Comparison of ENCODE assay signal across 1 cellular context in the genomic region with DNA sequence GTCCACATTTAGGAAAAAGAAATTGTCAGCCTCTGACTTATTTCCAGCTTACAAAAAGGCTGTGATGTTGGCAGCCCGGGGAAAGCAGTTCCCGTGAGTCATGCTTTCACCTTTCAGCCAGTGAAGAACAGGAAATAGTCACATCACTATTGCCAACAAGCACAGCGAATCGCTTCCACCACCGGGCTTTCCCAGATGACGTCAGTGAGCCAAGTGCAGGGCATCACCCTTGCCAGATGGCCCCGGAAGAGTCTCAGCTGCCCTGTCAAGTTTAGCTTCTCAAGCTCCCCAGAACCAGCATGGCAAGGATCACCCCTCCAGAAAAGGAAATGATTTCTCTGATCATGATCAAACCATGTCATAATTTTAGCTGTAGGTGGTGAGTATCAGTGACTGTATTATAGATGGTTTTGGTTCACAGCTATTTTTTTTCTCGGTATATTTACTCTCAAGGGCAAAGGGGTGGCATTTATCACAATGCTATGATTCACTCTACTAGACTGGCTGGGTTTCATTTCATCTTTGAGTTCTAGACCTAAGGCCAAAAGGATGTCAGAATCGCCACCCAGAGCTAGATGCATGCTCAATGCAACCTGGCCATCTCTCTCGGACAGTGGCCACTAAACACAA.
TF ChIP-seq lines count a peak whose summit lies in the region.

No MANE protein-coding gene starts in this region.

TF ChIP-seq in A549, 52 proteins besides CTCF, POLR2A, EP300 and RAD21 (continued from another document):
- TF ChIP-seq, protein P1, sequence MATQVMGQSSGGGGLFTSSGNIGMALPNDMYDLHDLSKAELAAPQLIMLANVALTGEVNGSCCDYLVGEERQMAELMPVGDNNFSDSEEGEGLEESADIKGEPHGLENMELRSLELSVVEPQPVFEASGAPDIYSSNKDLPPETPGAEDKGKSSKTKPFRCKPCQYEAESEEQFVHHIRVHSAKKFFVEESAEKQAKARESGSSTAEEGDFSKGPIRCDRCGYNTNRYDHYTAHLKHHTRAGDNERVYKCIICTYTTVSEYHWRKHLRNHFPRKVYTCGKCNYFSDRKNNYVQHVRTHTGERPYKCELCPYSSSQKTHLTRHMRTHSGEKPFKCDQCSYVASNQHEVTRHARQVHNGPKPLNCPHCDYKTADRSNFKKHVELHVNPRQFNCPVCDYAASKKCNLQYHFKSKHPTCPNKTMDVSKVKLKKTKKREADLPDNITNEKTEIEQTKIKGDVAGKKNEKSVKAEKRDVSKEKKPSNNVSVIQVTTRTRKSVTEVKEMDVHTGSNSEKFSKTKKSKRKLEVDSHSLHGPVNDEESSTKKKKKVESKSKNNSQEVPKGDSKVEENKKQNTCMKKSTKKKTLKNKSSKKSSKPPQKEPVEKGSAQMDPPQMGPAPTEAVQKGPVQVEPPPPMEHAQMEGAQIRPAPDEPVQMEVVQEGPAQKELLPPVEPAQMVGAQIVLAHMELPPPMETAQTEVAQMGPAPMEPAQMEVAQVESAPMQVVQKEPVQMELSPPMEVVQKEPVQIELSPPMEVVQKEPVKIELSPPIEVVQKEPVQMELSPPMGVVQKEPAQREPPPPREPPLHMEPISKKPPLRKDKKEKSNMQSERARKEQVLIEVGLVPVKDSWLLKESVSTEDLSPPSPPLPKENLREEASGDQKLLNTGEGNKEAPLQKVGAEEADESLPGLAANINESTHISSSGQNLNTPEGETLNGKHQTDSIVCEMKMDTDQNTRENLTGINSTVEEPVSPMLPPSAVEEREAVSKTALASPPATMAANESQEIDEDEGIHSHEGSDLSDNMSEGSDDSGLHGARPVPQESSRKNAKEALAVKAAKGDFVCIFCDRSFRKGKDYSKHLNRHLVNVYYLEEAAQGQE (IDR thresholded peaks at IDR 0.05), result no peak
- no peak for TF ChIP-seq TP53 (CRISPR knock-in tag; IDR thresholded peaks at IDR 0.05)
- TF ChIP-seq CHD2 (IDR thresholded peaks at IDR 0.05; ENCODE audit: low read length, partially characterized antibody), result no peak
- TF ChIP-seq ZC3H11A (IDR thresholded peaks at IDR 0.05), result no peak
- TF ChIP-seq NFE2L2 (conservative IDR thresholded peaks at IDR 0.05; ENCODE audit: low read length), result no peak
- TF ChIP-seq, protein P2, sequence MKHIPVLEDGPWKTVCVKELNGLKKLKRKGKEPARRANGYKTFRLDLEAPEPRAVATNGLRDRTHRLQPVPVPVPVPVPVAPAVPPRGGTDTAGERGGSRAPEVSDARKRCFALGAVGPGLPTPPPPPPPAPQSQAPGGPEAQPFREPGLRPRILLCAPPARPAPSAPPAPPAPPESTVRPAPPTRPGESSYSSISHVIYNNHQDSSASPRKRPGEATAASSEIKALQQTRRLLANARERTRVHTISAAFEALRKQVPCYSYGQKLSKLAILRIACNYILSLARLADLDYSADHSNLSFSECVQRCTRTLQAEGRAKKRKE (CRISPR knock-in tag; IDR thresholded peaks at IDR 0.05; ENCODE audit: low read depth), result no peak
- peak in 1 of 2 experiments; percentile 31; a peak in 1 of 4 replicates for TF ChIP-seq CEBPB (IDR thresholded peaks at IDR 0.05)
- no peak for TF ChIP-seq PHF8 (IDR thresholded peaks at IDR 0.05; ENCODE audit: borderline replicate concordance, low read depth)
- TF ChIP-seq HEYL (CRISPR knock-in tag; IDR thresholded peaks at IDR 0.05), result no peak
- no peak for TF ChIP-seq ZNF302 (CRISPR knock-in tag; IDR thresholded peaks at IDR 0.05)
- no peak for TF ChIP-seq MYC (IDR thresholded peaks at IDR 0.05; ENCODE audit: borderline replicate concordance, low read length)
- no peak for TF ChIP-seq MAZ (IDR thresholded peaks at IDR 0.05; ENCODE audit: borderline replicate concordance, low read depth, low read length)
- TF ChIP-seq, protein P3, sequence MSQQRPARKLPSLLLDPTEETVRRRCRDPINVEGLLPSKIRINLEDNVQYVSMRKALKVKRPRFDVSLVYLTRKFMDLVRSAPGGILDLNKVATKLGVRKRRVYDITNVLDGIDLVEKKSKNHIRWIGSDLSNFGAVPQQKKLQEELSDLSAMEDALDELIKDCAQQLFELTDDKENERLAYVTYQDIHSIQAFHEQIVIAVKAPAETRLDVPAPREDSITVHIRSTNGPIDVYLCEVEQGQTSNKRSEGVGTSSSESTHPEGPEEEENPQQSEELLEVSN (IDR thresholded peaks at IDR 0.05; ENCODE audit: borderline replicate concordance, low read depth), result no peak
- TF ChIP-seq MAFK (IDR thresholded peaks at IDR 0.05; ENCODE audit: partially characterized antibody), result peak; percentile 54
- TF ChIP-seq RARB (CRISPR knock-in tag; IDR thresholded peaks at IDR 0.05), result no peak
